In the genomic region with DNA sequence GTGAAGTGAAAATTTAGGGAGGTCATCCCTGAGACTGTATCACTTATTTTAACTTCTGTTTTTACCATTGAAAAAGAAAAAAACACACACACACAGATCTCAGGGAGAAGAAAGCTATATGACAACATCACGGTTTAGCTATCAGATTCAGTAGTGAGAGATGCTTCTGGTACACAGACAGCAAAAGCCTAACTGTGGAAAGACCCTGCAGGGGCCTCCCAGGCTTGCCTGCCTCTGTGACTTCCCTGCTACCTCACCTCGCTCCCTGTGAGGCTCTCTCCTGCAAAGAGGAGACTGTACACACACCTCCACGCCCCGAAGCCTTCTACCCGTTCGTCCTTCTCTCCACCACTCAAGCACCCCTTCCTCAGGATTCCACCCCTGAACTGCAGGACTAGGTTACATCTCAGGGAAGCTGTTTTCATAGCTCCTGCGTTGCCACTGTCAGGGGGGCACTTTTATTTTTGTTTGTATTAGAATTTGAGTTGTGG, we compare ENCODE assay signal across 14 cellular contexts.
DNase-seq lines count a peak whose midpoint lies in the region; ATAC-seq and TF ChIP-seq lines count a peak whose summit lies in the region.
"Had no signal": no experiment of that assay in that cellular context is flagged by ENCODE, and none has a peak within 500 bp of the region (broad histone marks: within the 10 kb centered on the region; RNA-seq: fewer than 3 reads in every experiment).

No MANE protein-coding gene starts in this region.

- H3K27me3 ChIP-seq in PC-3 (ENCODE audit: low read length), result no peaks in the 10 kb centered on the region
- H3K27me3 ChIP-seq: SJSA1, upper lobe of right lung had no signal

- H4K20me1 ChIP-seq in PC-3 (ENCODE audit: low read length), result no peaks in the 10 kb centered on the region

- H3K27me3 Mint-ChIP-seq in activated naive CD8-positive, alpha-beta T cell treated with anti-CD3 and anti-CD28 coated beads for 36 hours, result no peaks in the 10 kb centered on the region
- no peaks in the 10 kb centered on the region for H3K27me3 Mint-ChIP-seq in activated naive CD8-positive, alpha-beta T cell treated with anti-CD3 and anti-CD28 coated beads, Interleukin-2, amount 50 U/mL, for 24 hours
- H3K27me3 Mint-ChIP-seq in glutamatergic neuron (ENCODE audit: unreplicated experiment), result no peaks in the 10 kb centered on the region
- peaks cover 6% of the 10 kb centered on the region for H3K27me3 Mint-ChIP-seq in stimulated activated naive CD8-positive, alpha-beta T cell treated with anti-CD3 and anti-CD28 coated beads, Interleukin-15, amount 100 ng/mL, for 72 hours

- H3K79me2 ChIP-seq in PC-3 (ENCODE audit: low read length), result 0 out of 2 replicates have a peak, but pooled peaks cover 4% of the 10 kb centered on the region

- TF ChIP-seq CTCF in PC-3 (conservative IDR thresholded peaks at IDR 0.05; ENCODE audit: low read depth, low read length) (no peak), glutamatergic neuron (IDR thresholded peaks at IDR 0.05; ENCODE audit: partially characterized antibody, unreplicated experiment) (no peak), RWPE1 (conservative IDR thresholded peaks at IDR 0.05; ENCODE audit: low read depth) (no peak)

- H3K4me3 ChIP-seq in PC-3 (ENCODE audit: low read length), result no peak overlapping the region
- H3K4me3 ChIP-seq: SJSA1, upper lobe of right lung had no signal

- peak overlapping the region; percentile 63 for H3K27ac Mint-ChIP-seq in activated naive CD8-positive, alpha-beta T cell treated with anti-CD3 and anti-CD28 coated beads for 36 hours
- no peak overlapping the region for H3K27ac Mint-ChIP-seq in activated naive CD8-positive, alpha-beta T cell treated with anti-CD3 and anti-CD28 coated beads, Interleukin-2, amount 50 U/mL, for 24 hours
- H3K27ac Mint-ChIP-seq in glutamatergic neuron (ENCODE audit: unreplicated experiment), result peak overlapping the region; percentile 71
- peak overlapping the region in 1 of 2 donors; percentile 75 for H3K27ac Mint-ChIP-seq in stimulated activated naive CD8-positive, alpha-beta T cell treated with anti-CD3 and anti-CD28 coated beads, Interleukin-15, amount 100 ng/mL, for 72 hours

- POLR2A ChIA-PET in PC-3 (lab: Charles Lee; ENCODE audit: unreplicated experiment) (interaction anchor here (0.6 kb wide), 1 partner anchor 517 kb away, joined by 3 read pairs; no protein-coding TSS in a partner anchor), RWPE1 (lab: Yijun Ruan, JAX; ENCODE audit: low non-redundant PET) (no interaction called here)

- CTCF ChIA-PET in PC-3 (lab: Charles Lee), result interaction anchor here (0.5 to 0.7 kb wide), 2 partner anchors 89 to 1537 kb away, joined by 3 to 4 read pairs; no protein-coding TSS in a partner anchor
- CTCF ChIA-PET in RWPE1 (lab: Yijun Ruan, JAX), result interaction anchor here (0.7 kb wide), 1 partner anchor 22 kb away, joined by 3 read pairs; no protein-coding TSS in a partner anchor

- no TSS peak for BruUV-seq in PC-3 (replicated peaks; lab: Mats Ljungman, UMichigan)

- peak overlapping the region; percentile 59 for H3K9ac ChIP-seq in PC-3 (ENCODE audit: low read length)

- no peak overlapping the region for H3K4me3 Mint-ChIP-seq in activated naive CD8-positive, alpha-beta T cell treated with anti-CD3 and anti-CD28 coated beads for 36 hours
- H3K4me3 Mint-ChIP-seq in activated naive CD8-positive, alpha-beta T cell treated with anti-CD3 and anti-CD28 coated beads, Interleukin-2, amount 50 U/mL, for 24 hours, result no peak overlapping the region
- H3K4me3 Mint-ChIP-seq in glutamatergic neuron (ENCODE audit: unreplicated experiment), result peak overlapping the region; percentile 44
- peak overlapping the region in 1 of 2 donors; percentile 61 for H3K4me3 Mint-ChIP-seq in stimulated activated naive CD8-positive, alpha-beta T cell treated with anti-CD3 and anti-CD28 coated beads, Interleukin-15, amount 100 ng/mL, for 72 hours

- no peaks in the 10 kb centered on the region for H3K36me3 ChIP-seq in PC-3 (ENCODE audit: low read depth, low read length)
- H3K36me3 ChIP-seq: SJSA1, upper lobe of right lung had no signal

- H3K9me3 ChIP-seq in PC-3 (ENCODE audit: low read length), result 0 out of 2 replicates have a peak, but pooled peaks cover 5% of the 10 kb centered on the region
- H3K9me3 ChIP-seq: SJSA1, upper lobe of right lung had no signal

- ATAC-seq in activated naive CD8-positive, alpha-beta T cell treated with anti-CD3 and anti-CD28 coated beads, Interleukin-2, amount 50 U/mL, for 24 hours, result no peak
- no peak for ATAC-seq in PC-3
- ATAC-seq in stimulated activated naive CD8-positive, alpha-beta T cell treated with anti-CD3 and anti-CD28 coated beads, Interleukin-15, amount 100 ng/mL, for 72 hours, result peak; percentile 47

- intact Hi-C loops in PC-3 (cut with micrococcal nuclease), result no loop called here

- no peak overlapping the region for H3K4me2 ChIP-seq in PC-3 (ENCODE audit: low read length)

- no peaks in the 10 kb centered on the region for H3K36me3 Mint-ChIP-seq in activated naive CD8-positive, alpha-beta T cell treated with anti-CD3 and anti-CD28 coated beads for 36 hours
- no peaks in the 10 kb centered on the region for H3K36me3 Mint-ChIP-seq in activated naive CD8-positive, alpha-beta T cell treated with anti-CD3 and anti-CD28 coated beads, Interleukin-2, amount 50 U/mL, for 24 hours (ENCODE audit: low read depth)
- H3K36me3 Mint-ChIP-seq in glutamatergic neuron (ENCODE audit: unreplicated experiment), result no peaks in the 10 kb centered on the region
- H3K36me3 Mint-ChIP-seq: WTC11 had no signal

- H3F3A ChIP-seq in PC-3 (ENCODE audit: low read length, unreplicated experiment), result no peaks in the 10 kb centered on the region

- no peaks in the 10 kb centered on the region for H3K9me2 ChIP-seq in PC-3 (replicated peaks; ENCODE audit: low read length)

- DNase-seq in activated naive CD8-positive, alpha-beta T cell treated with anti-CD3 and anti-CD28 coated beads for 36 hours, result no peak
- no peak for DNase-seq in activated naive CD8-positive, alpha-beta T cell treated with anti-CD3 and anti-CD28 coated beads, Interleukin-2, amount 50 U/mL, for 24 hours
- no peak for DNase-seq in PC-3
- DNase-seq in glutamatergic neuron, result no peak
- no peak for DNase-seq in stimulated activated naive CD8-positive, alpha-beta T cell treated with anti-CD3 and anti-CD28 coated beads, Interleukin-15, amount 100 ng/mL, for 72 hours
- DNase-seq in RWPE1 (ENCODE audit: low spot score), result no peak
- DNase-seq in NCI-H1436 (lab: John Stamatoyannopoulos, UW), result no peak
- no peak for DNase-seq in stimulated activated CD4-positive, alpha-beta T cell treated with anti-CD3 and anti-CD28 coated beads, Interleukin-4, amount 100 ng/mL, for 24 hours
- DNase-seq: kidney; NCI-H2171; stimulated activated CD8-positive, alpha-beta memory T cell treated with anti-CD3 and anti-CD28 coated beads, Interleukin-4, amount 100 ng/mL, for 48 hours; upper lobe of right lung had no signal

- H3K4me1 ChIP-seq in PC-3 (ENCODE audit: insufficient read depth, low read length), result no peaks in the 10 kb centered on the region
- H3K4me1 ChIP-seq: SJSA1, upper lobe of right lung had no signal

- no peak overlapping the region for H2AFZ ChIP-seq in PC-3 (ENCODE audit: low read length)

- peak overlapping the region; percentile 80 for H3K27ac ChIP-seq in PC-3 (ENCODE audit: low read length)
- no peak overlapping the region for H3K27ac ChIP-seq in RWPE1
- H3K27ac ChIP-seq: SJSA1, upper lobe of right lung had no signal

- no peaks in the 10 kb centered on the region for H3K9me3 Mint-ChIP-seq in activated naive CD8-positive, alpha-beta T cell treated with anti-CD3 and anti-CD28 coated beads for 36 hours
- no peaks in the 10 kb centered on the region for H3K9me3 Mint-ChIP-seq in activated naive CD8-positive, alpha-beta T cell treated with anti-CD3 and anti-CD28 coated beads, Interleukin-2, amount 50 U/mL, for 24 hours
- peaks cover 2% of the 10 kb centered on the region for H3K9me3 Mint-ChIP-seq in glutamatergic neuron (ENCODE audit: unreplicated experiment)
- no peaks in the 10 kb centered on the region for H3K9me3 Mint-ChIP-seq in stimulated activated naive CD8-positive, alpha-beta T cell treated with anti-CD3 and anti-CD28 coated beads, Interleukin-15, amount 100 ng/mL, for 72 hours
- H3K9me3 Mint-ChIP-seq: WTC11 had no signal

- H3K4me1 Mint-ChIP-seq in activated naive CD8-positive, alpha-beta T cell treated with anti-CD3 and anti-CD28 coated beads for 36 hours, result peaks cover 13% of the 10 kb centered on the region
- peaks cover 3% of the 10 kb centered on the region for H3K4me1 Mint-ChIP-seq in activated naive CD8-positive, alpha-beta T cell treated with anti-CD3 and anti-CD28 coated beads, Interleukin-2, amount 50 U/mL, for 24 hours
- peaks cover 75% of the 10 kb centered on the region for H3K4me1 Mint-ChIP-seq in glutamatergic neuron (ENCODE audit: low read depth, unreplicated experiment)
- H3K4me1 Mint-ChIP-seq in stimulated activated naive CD8-positive, alpha-beta T cell treated with anti-CD3 and anti-CD28 coated beads, Interleukin-15, amount 100 ng/mL, for 72 hours, result no peaks in the 10 kb centered on the region
